16 cellular contexts compared by ENCODE assay signal in the genomic region with DNA sequence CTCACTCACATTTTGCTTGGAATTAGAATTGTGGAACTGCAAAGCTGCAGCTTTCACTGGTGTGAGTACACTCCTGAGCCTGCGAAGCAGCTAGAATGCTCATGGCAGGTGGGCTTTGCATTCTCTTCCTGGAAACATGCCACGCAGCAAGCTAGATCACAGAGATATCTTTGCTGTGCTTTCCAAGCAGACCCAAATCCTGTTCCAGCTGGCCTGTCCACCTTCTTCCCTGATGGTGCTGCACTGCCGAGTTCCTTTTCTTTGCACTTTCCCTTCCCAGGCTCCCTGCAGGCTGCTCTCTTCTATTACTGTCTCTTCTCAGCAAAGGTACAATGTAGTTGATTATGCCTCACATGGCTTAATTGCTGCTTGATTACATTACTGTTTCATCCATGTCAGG.
DNase-seq lines count a peak whose midpoint lies in the region; ATAC-seq and TF ChIP-seq lines count a peak whose summit lies in the region.
"Had no signal": no experiment of that assay in that cellular context is flagged by ENCODE, and none has a peak within 500 bp of the region (broad histone marks: within the 10 kb centered on the region; RNA-seq: fewer than 3 reads in every experiment).

No MANE protein-coding gene starts in this region.

- CTCF ChIA-PET in SK-N-SH (lab: Yijun Ruan, JAX): no interaction called here

- peak overlapping the region in 1 of 2 experiments; percentile 82; a peak in 2 of 4 replicates for H3K27ac ChIP-seq in SK-N-SH (ENCODE audit: low read depth in 2 of 2, low read length in 1 of 2)
- H3K27ac ChIP-seq: PC-9 had no signal

- no peak for TF ChIP-seq CTCF in SK-N-SH (IDR thresholded peaks at IDR 0.05)

- intact Hi-C loops in left ventricle myocardium superior (cut with micrococcal nuclease) (no loop called here), left cardiac atrium (cut with DNase I) (no loop called here)

- ATAC-seq in left ventricle myocardium superior (peak; percentile 43), left cardiac atrium (no peak)
- ATAC-seq: HCT116 had no signal

- no peak overlapping the region for H3K9ac ChIP-seq in SK-N-SH

- H3K9me3 ChIP-seq in SK-N-SH: no peaks in the 10 kb centered on the region

- no peaks in the 10 kb centered on the region for H4K20me1 ChIP-seq in SK-N-SH (ENCODE audit: insufficient read depth)

- no peak overlapping the region for H2AFZ ChIP-seq in SK-N-SH (ENCODE audit: low read depth)
- H2AFZ ChIP-seq: PC-9 had no signal

- DNase-seq in left ventricle myocardium superior: no peak
- no peak for DNase-seq in left cardiac atrium
- peak; percentile 28 for DNase-seq in SK-N-SH
- peak; percentile 29 for DNase-seq in left kidney (ENCODE audit: low read depth, low spot score)
- DNase-seq in EL: no peak
- no peak for DNase-seq in T-helper 1 cell
- no peak for DNase-seq in iPS-NIHi7 (ENCODE audit: extremely low spot score)
- DNase-seq in stimulated activated CD4-positive, alpha-beta T cell treated with anti-CD3 and anti-CD28 coated beads, Interleukin-2, amount 100 ng/mL, for 24 hours: no peak
- DNase-seq: ACHN; CD4-positive, alpha-beta T cell; MV-4-11; NCI-H1436 treated with DMSO at 0.1 percent for 48 hours; NCI-H345; NCI-H526 treated with DMSO at 0.1 percent for 48 hours; PC-9 had no signal

- no peak overlapping the region for H3K4me3 ChIP-seq in SK-N-SH (ENCODE audit: low read depth in 2 of 2, low read length in 1 of 2)
- H3K4me3 ChIP-seq: PC-9 had no signal

- POLR2A ChIA-PET in SK-N-SH (lab: Yijun Ruan, JAX): no interaction called here

- H3K4me1 ChIP-seq in SK-N-SH (ENCODE audit: control insufficient read depth in 1 of 2, insufficient read depth in 2 of 2, low read depth in 1 of 2, low read length in 1 of 2): peaks cover 0 to 18% of the 10 kb centered on the region in 2 experiments; a peak in 2 of 4 replicates

- no peaks in the 10 kb centered on the region for H3K36me3 ChIP-seq in SK-N-SH (replicated peaks in 1 of 2; ENCODE audit: control insufficient read depth in 1 of 2, insufficient read depth in 2 of 2, low read length in 1 of 2)

- no peaks in the 10 kb centered on the region for H3K27me3 ChIP-seq in SK-N-SH (ENCODE audit: insufficient read depth)

- no peaks in the 10 kb centered on the region for H3K79me2 ChIP-seq in SK-N-SH (ENCODE audit: insufficient read depth)

- no peak for TF ChIP-seq RAD21 in SK-N-SH (IDR thresholded peaks at IDR 0.05; ENCODE audit: low read length)

- 67% methylated on average over 3 of the region's 3 CpGs for WGBS in SK-N-SH (ENCODE audit: low lambda C conversion rate)

- H3F3A ChIP-seq in SK-N-SH (replicated peaks; ENCODE audit: insufficient read depth): peaks cover 2% of the 10 kb centered on the region

- peak overlapping the region; percentile 15; the same call in 1 of the 2 replicates for H3K4me2 ChIP-seq in SK-N-SH
- H3K4me2 ChIP-seq: PC-9 had no signal

- H3K9me2 ChIP-seq in SK-N-SH: no peaks in the 10 kb centered on the region

- TF ChIP-seq EP300 in SK-N-SH (IDR thresholded peaks at IDR 0.05; ENCODE audit: borderline replicate concordance in 1 of 2, low read depth in 1 of 2, low read length in 1 of 2): no peak

TF ChIP-seq in SK-N-SH, 30 proteins besides CTCF, POLR2A, EP300 and RAD21:
- TF ChIP-seq, protein P1, sequence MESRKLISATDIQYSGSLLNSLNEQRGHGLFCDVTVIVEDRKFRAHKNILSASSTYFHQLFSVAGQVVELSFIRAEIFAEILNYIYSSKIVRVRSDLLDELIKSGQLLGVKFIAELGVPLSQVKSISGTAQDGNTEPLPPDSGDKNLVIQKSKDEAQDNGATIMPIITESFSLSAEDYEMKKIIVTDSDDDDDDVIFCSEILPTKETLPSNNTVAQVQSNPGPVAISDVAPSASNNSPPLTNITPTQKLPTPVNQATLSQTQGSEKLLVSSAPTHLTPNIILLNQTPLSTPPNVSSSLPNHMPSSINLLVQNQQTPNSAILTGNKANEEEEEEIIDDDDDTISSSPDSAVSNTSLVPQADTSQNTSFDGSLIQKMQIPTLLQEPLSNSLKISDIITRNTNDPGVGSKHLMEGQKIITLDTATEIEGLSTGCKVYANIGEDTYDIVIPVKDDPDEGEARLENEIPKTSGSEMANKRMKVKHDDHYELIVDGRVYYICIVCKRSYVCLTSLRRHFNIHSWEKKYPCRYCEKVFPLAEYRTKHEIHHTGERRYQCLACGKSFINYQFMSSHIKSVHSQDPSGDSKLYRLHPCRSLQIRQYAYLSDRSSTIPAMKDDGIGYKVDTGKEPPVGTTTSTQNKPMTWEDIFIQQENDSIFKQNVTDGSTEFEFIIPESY (IDR thresholded peaks at IDR 0.05; ENCODE audit: borderline replicate concordance, low read depth): no peak
- peak; percentile 87 for TF ChIP-seq GATA2 (CRISPR knock-in tag; IDR thresholded peaks at IDR 0.05)
TF ChIP-seq in SK-N-SH: peak in this region for 1.

Comparison
In these comparisons a context has a peak if more than half of its experiments do, and no peak if none do; other contexts are left out.
1. DNase-seq: peak in SK-N-SH (single experiment) and left kidney (single experiment); none in left ventricle myocardium superior (single experiment), left cardiac atrium (single experiment), EL (single experiment), T-helper 1 cell (0 of 5), iPS-NIHi7 (single experiment) and stimulated activated CD4-positive, alpha-beta T cell treated with anti-CD3 and anti-CD28 coated beads, Interleukin-2, amount 100 ng/mL, for 24 hours (0 of 2).